10 cellular contexts compared by ENCODE assay signal in genomic region chr15:73318463-73319351, GRCh38. TPM values are rescaled to one million over a fixed set of nuclear protein-coding genes. Genes with fewer than 3 reads are reported as not detected.
A peak's percentile ranks its signal among the peaks of the same experiment; 100 is the strongest.
DNase-seq lines count a peak whose midpoint lies in the region; ATAC-seq and TF ChIP-seq lines count a peak whose summit lies in the region.
"Had no signal": no experiment of that assay in that cellular context is flagged by ENCODE, and none has a peak within 500 bp of the region (broad histone marks: within the 10 kb centered on the region; RNA-seq: fewer than 3 reads in every experiment).

No MANE protein-coding gene starts in this region.

- H3K9me3 ChIP-seq in suprapubic skin = no peaks in the 10 kb centered on the region
- H3K9me3 ChIP-seq: transverse colon had no signal

- no peaks in the 10 kb centered on the region for H3K4me1 Mint-ChIP-seq in activated CD4-positive, alpha-beta T cell treated with anti-CD3 and anti-CD28 coated beads for 36 hours
- peaks cover 26% of the 10 kb centered on the region for H3K4me1 Mint-ChIP-seq in stimulated activated memory B cell treated with anti-CD40 and anti-IgM and Interleukin-4, amounts not matched to agents 10 μg/mL and 1 μg/mL and 100 μg/mL, for 72 hours

- DNase-seq in activated CD4-positive, alpha-beta T cell treated with anti-CD3 and anti-CD28 coated beads for 36 hours = peak; percentile 18
- DNase-seq in activated CD4-positive, alpha-beta T cell treated with anti-CD3 and anti-CD28 coated beads for 4 hours = no peak
- peak; percentile 56 for DNase-seq in NCI-H524 treated with DMSO at 0.1 percent for 48 hours (lab: John Stamatoyannopoulos, UW)
- peak in 26 of 51 donors; percentile 8 to 65 (median 32) for DNase-seq in hypothalamus (lab: John Stamatoyannopoulos, UW)
- no peak for DNase-seq in suprapubic skin (ENCODE audit: low spot score in 2 of 2)
- no peak for DNase-seq in NK-92 treated with Interleukin-12 subunit alpha and Interleukin-12 subunit beta, amount 100 ng/mL, for 24 hours (lab: John Stamatoyannopoulos, UW)
- DNase-seq: effector CD8-positive, alpha-beta T cell; transverse colon had no signal

- POLR2A ChIA-PET in activated CD4-positive, alpha-beta T cell treated with anti-CD3 and anti-CD28 coated beads for 36 hours (lab: Charles Lee) = no interaction called here

- H3K36me3 ChIP-seq in suprapubic skin = no peaks in the 10 kb centered on the region
- H3K36me3 ChIP-seq: transverse colon had no signal

- H3K4me3 Mint-ChIP-seq in activated CD4-positive, alpha-beta T cell treated with anti-CD3 and anti-CD28 coated beads for 36 hours = no peak overlapping the region
- peak overlapping the region; percentile 57 for H3K4me3 Mint-ChIP-seq in stimulated activated memory B cell treated with anti-CD40 and anti-IgM and Interleukin-4, amounts not matched to agents 10 μg/mL and 1 μg/mL and 100 μg/mL, for 72 hours

- no peaks in the 10 kb centered on the region for H3K9me3 Mint-ChIP-seq in activated CD4-positive, alpha-beta T cell treated with anti-CD3 and anti-CD28 coated beads for 36 hours (ENCODE audit: low read depth)
- H3K9me3 Mint-ChIP-seq in stimulated activated memory B cell treated with anti-CD40 and anti-IgM and Interleukin-4, amounts not matched to agents 10 μg/mL and 1 μg/mL and 100 μg/mL, for 72 hours = no peaks in the 10 kb centered on the region

- H3K4me3 ChIP-seq in suprapubic skin = no peak overlapping the region
- H3K4me3 ChIP-seq: transverse colon had no signal

- ATAC-seq in activated CD4-positive, alpha-beta T cell treated with anti-CD3 and anti-CD28 coated beads for 36 hours = no peak
- ATAC-seq in stimulated activated memory B cell treated with anti-CD40 and anti-IgM and Interleukin-4, amounts not matched to agents 10 μg/mL and 1 μg/mL and 100 μg/mL, for 72 hours = peak; percentile 88
- ATAC-seq in GM21423 (IDR thresholded peaks at IDR 0.05; ENCODE audit: unreplicated experiment) = no peak

- H3K27me3 ChIP-seq in suprapubic skin = peaks cover 43% of the 10 kb centered on the region

- H3K4me1 ChIP-seq in suprapubic skin = no peaks in the 10 kb centered on the region
- H3K4me1 ChIP-seq: transverse colon had no signal

- TF ChIP-seq CTCF in suprapubic skin (IDR thresholded peaks at IDR 0.05) = no peak

- WGBS in suprapubic skin = 27% methylated on average over 16 of the region's 42 CpGs

- intact Hi-C loops in activated CD4-positive, alpha-beta T cell treated with anti-CD3 and anti-CD28 coated beads for 36 hours (cut with DNase I, micrococcal nuclease) = no loop called here

- no peak for TF ChIP-seq EP300 in suprapubic skin (IDR thresholded peaks at IDR 0.05)

- no peak for TF ChIP-seq POLR2A in suprapubic skin (IDR thresholded peaks at IDR 0.05)

- H3K27ac Mint-ChIP-seq in activated CD4-positive, alpha-beta T cell treated with anti-CD3 and anti-CD28 coated beads for 36 hours = no peak overlapping the region
- peak overlapping the region; percentile 26 for H3K27ac Mint-ChIP-seq in stimulated activated memory B cell treated with anti-CD40 and anti-IgM and Interleukin-4, amounts not matched to agents 10 μg/mL and 1 μg/mL and 100 μg/mL, for 72 hours

- H3K36me3 Mint-ChIP-seq in activated CD4-positive, alpha-beta T cell treated with anti-CD3 and anti-CD28 coated beads for 36 hours (ENCODE audit: low read depth) = no peaks in the 10 kb centered on the region
- H3K36me3 Mint-ChIP-seq in stimulated activated memory B cell treated with anti-CD40 and anti-IgM and Interleukin-4, amounts not matched to agents 10 μg/mL and 1 μg/mL and 100 μg/mL, for 72 hours = no peaks in the 10 kb centered on the region

- H3K27ac ChIP-seq in suprapubic skin = no peak overlapping the region
- H3K27ac ChIP-seq: transverse colon had no signal

- CTCF ChIA-PET in activated CD4-positive, alpha-beta T cell treated with anti-CD3 and anti-CD28 coated beads for 36 hours (lab: Charles Lee) = no interaction called here

- peaks cover 13% of the 10 kb centered on the region for H3K27me3 Mint-ChIP-seq in activated CD4-positive, alpha-beta T cell treated with anti-CD3 and anti-CD28 coated beads for 36 hours
- H3K27me3 Mint-ChIP-seq in stimulated activated memory B cell treated with anti-CD40 and anti-IgM and Interleukin-4, amounts not matched to agents 10 μg/mL and 1 μg/mL and 100 μg/mL, for 72 hours = peaks cover 16% of the 10 kb centered on the region

RNA-seq across cellular contexts. Expression of gene HCN4, which starts 50.1 kb away (rescaled TPM):
- total RNA-seq in activated CD4-positive, alpha-beta T cell treated with anti-CD3 and anti-CD28 coated beads for 36 hours = not detected
- under 1 TPM in 1 of 4 donors, not detected in 3; 0.17 TPM for total RNA-seq in suprapubic skin

Comparison
In these comparisons a context has a peak if more than half of its experiments do, and no peak if none do; other contexts are left out.
1. DNase-seq: peak in activated CD4-positive, alpha-beta T cell treated with anti-CD3 and anti-CD28 coated beads for 36 hours (single experiment), NCI-H524 treated with DMSO at 0.1 percent for 48 hours (single experiment) and hypothalamus (26 of 51); none in activated CD4-positive, alpha-beta T cell treated with anti-CD3 and anti-CD28 coated beads for 4 hours (0 of 2), suprapubic skin (0 of 2) and NK-92 treated with Interleukin-12 subunit alpha and Interleukin-12 subunit beta, amount 100 ng/mL, for 24 hours (single experiment).